ENCODE assay signal across 20 cellular contexts in genomic region chr1:195965036-195965435, GRCh38.
"Had no signal": no experiment of that assay in that cellular context is flagged by ENCODE, and none has a peak within 500 bp of the region (broad histone marks: within the 10 kb centered on the region; RNA-seq: fewer than 3 reads in every experiment).

No MANE protein-coding gene starts in this region.

- H3K79me2 ChIP-seq: hepatocyte had no signal

- H3K9me3 ChIP-seq: pancreas, right lobe of liver, testis, transverse colon had no signal

- H2AFZ ChIP-seq: hepatocyte had no signal

- H3K4me3 ChIP-seq: dorsolateral prefrontal cortex, hepatocyte, lung, pancreas, right lobe of liver, testis, transverse colon had no signal

- H3K27me3 ChIP-seq: dorsolateral prefrontal cortex, hepatocyte, pancreas, right lobe of liver, testis, transverse colon had no signal

- FAIRE-seq: pancreas had no signal

- DNase-seq: cerebellar nuclear complex; cortex of kidney; dorsolateral prefrontal cortex; effector CD8-positive, alpha-beta T cell; foreskin melanocyte; head of caudate nucleus; left colon; left ventricle myocardium superior; naive B cell; occipital lobe; pancreas; right lobe of liver; stimulated activated CD4-positive, alpha-beta T cell treated with anti-CD3 and anti-CD28 coated beads, Interleukin-4, amount 100 ng/mL, for 4 hours; stimulated activated naive B cell treated with anti-CD40 and anti-IgM and Interleukin-4, amounts not matched to agents 10 μg/mL and 1 μg/mL and 100 μg/mL, for 72 hours; stimulated activated naive CD8-positive, alpha-beta T cell treated with anti-CD3 and anti-CD28 coated beads, Interleukin-15, amount 100 ng/mL, for 72 hours; testis; transverse colon had no signal

- ATAC-seq: esophagus mucosa; left colon; left ventricle myocardium superior; pancreas; right lobe of liver; stimulated activated naive B cell treated with anti-CD40 and anti-IgM and Interleukin-4, amounts not matched to agents 10 μg/mL and 1 μg/mL and 100 μg/mL, for 72 hours; stimulated activated naive CD8-positive, alpha-beta T cell treated with anti-CD3 and anti-CD28 coated beads, Interleukin-15, amount 100 ng/mL, for 72 hours had no signal

- H3K36me3 ChIP-seq: pancreas, right lobe of liver, transverse colon had no signal

- H3K27ac ChIP-seq: dorsolateral prefrontal cortex, hepatocyte, pancreas, right lobe of liver, testis, transverse colon had no signal

- H3K4me1 ChIP-seq: pancreas, right lobe of liver, testis, transverse colon had no signal
